Comparison of ENCODE assay signal across 3 cellular contexts in the genomic region with DNA sequence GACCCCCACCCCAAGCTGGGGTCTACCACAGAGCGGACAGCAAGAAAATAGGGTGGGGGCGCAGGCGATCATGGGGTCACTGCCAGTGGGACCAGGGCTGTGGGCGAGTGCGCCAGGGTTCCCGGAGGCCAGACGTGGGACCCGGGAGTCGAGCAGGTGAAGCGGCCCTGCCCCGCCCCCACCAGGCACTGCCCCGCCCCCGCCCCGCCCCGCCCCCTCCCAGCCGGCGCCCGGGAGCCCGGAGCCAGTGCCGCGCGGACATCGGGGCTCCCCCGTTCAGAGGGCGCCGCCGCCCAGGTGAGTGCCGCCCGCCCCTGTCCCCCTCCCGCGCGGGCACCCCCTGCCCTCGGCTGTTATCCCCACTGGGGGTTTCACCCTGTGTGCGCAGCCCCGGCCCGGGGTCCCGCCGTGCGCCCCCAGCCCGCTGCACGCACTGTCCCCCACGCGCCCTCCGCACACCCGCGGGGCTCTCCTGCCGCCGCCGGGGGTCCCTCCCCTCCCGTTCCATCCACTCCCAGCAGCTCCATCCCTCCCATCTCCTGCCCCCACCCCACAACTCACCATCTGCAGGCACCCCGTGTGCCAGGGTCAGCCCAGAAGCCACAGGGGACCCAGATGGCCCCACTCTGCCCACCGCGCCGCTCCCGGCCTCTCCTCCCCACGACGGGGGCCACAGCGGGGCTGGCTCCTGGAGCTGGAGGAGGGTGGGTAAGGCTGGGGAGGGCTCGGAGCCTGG.
TF ChIP-seq lines count a peak whose summit lies in the region.

Gene SSTR5, plus strand, starts transcription at position 222 of the 736 bp plus-strand sequence. CDS start 6,122 bp downstream, outside the sequence.

TF ChIP-seq in GM23338, 12 proteins besides CTCF, POLR2A, EP300 and RAD21 (continues in another document):
- TF ChIP-seq ZNF114 (CRISPR knock-in tag; IDR thresholded peaks at IDR 0.05) (no peak), ZNF331 (CRISPR knock-in tag; IDR thresholded peaks at IDR 0.05; ENCODE audit: low read depth) (no peak), STAT1 (IDR thresholded peaks at IDR 0.05; ENCODE audit: unreplicated experiment) (no peak), JUNB (IDR thresholded peaks at IDR 0.05; ENCODE audit: unreplicated experiment) (no peak), POLR2AphosphoS5 (IDR thresholded peaks at IDR 0.05; ENCODE audit: low read depth) (no peak), ETS1 (IDR thresholded peaks at IDR 0.05) (no peak), CREB1 (CRISPR knock-in tag; IDR thresholded peaks at IDR 0.05; ENCODE audit: low read depth) (no peak), REST (IDR thresholded peaks at IDR 0.05; ENCODE audit: unreplicated experiment) (no peak)

TF ChIP-seq in HEK293, 187 proteins besides CTCF, POLR2A, EP300 and RAD21:
- TF ChIP-seq KLF9 (tag by site-specific recombination; IDR thresholded peaks at IDR 0.05; ENCODE audit: low read depth), result no peak
- TF ChIP-seq ZIC2 (tag by site-specific recombination; IDR thresholded peaks at IDR 0.05), result peak; percentile 66
- TF ChIP-seq ZNF19 (tag by site-specific recombination; IDR thresholded peaks at IDR 0.05; ENCODE audit: low read depth), result no peak
- no peak for TF ChIP-seq ZNF785 (tag by site-specific recombination; IDR thresholded peaks at IDR 0.05)

TF ChIP-seq in H1, 55 proteins besides CTCF, POLR2A, EP300 and RAD21:
- TF ChIP-seq SAP30 (IDR thresholded peaks at IDR 0.05; ENCODE audit: insufficient read depth, insufficient replicate concordance, low read length) (no peak), MAFK (IDR thresholded peaks at IDR 0.05; ENCODE audit: low read depth, low read length) (no peak), YY1 (IDR thresholded peaks at IDR 0.05; ENCODE audit: low read depth, low read length) (no peak), CEBPB (IDR thresholded peaks at IDR 0.05; ENCODE audit: low read depth, low read length) (no peak), RBBP5 (IDR thresholded peaks at IDR 0.05; ENCODE audit: borderline replicate concordance, low read depth, low read length) (no peak), SIX5 (IDR thresholded peaks at IDR 0.05; ENCODE audit: low read depth, low read length) (no peak), TCF12 (IDR thresholded peaks at IDR 0.05; ENCODE audit: low read depth, low read length) (no peak), RNF2 (IDR thresholded peaks at IDR 0.05; ENCODE audit: borderline replicate concordance, low read depth, low read length, missing control alignments, poor library complexity, severe bottlenecking) (no peak), GABPA (IDR thresholded peaks at IDR 0.05; ENCODE audit: borderline replicate concordance, insufficient read depth, low read length) (no peak), JUN (IDR thresholded peaks at IDR 0.05; ENCODE audit: low read depth, low read length) (no peak), NANOG (IDR thresholded peaks at IDR 0.05; ENCODE audit: insufficient read depth, low read depth, low read length, poor library complexity, severe bottlenecking) (no peak), FOSL1 (IDR thresholded peaks at IDR 0.05; ENCODE audit: insufficient read depth, low read depth, low read length) (no peak), GTF2F1 (IDR thresholded peaks at IDR 0.05; ENCODE audit: borderline replicate concordance, low read depth, low read length) (no peak), ZNF274 (IDR thresholded peaks at IDR 0.05; ENCODE audit: borderline replicate concordance, extremely low read depth, low read length) (no peak), CREB1 (IDR thresholded peaks at IDR 0.05) (no peak), USF2 (IDR thresholded peaks at IDR 0.05; ENCODE audit: low read length) (no peak), TAF7 (optimal IDR thresholded peaks at IDR 0.05; ENCODE audit: borderline replicate concordance, low read depth, low read length) (no peak)
- TF ChIP-seq, protein P1, sequence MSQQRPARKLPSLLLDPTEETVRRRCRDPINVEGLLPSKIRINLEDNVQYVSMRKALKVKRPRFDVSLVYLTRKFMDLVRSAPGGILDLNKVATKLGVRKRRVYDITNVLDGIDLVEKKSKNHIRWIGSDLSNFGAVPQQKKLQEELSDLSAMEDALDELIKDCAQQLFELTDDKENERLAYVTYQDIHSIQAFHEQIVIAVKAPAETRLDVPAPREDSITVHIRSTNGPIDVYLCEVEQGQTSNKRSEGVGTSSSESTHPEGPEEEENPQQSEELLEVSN (IDR thresholded peaks at IDR 0.05), result no peak
- TF ChIP-seq, protein P2, sequence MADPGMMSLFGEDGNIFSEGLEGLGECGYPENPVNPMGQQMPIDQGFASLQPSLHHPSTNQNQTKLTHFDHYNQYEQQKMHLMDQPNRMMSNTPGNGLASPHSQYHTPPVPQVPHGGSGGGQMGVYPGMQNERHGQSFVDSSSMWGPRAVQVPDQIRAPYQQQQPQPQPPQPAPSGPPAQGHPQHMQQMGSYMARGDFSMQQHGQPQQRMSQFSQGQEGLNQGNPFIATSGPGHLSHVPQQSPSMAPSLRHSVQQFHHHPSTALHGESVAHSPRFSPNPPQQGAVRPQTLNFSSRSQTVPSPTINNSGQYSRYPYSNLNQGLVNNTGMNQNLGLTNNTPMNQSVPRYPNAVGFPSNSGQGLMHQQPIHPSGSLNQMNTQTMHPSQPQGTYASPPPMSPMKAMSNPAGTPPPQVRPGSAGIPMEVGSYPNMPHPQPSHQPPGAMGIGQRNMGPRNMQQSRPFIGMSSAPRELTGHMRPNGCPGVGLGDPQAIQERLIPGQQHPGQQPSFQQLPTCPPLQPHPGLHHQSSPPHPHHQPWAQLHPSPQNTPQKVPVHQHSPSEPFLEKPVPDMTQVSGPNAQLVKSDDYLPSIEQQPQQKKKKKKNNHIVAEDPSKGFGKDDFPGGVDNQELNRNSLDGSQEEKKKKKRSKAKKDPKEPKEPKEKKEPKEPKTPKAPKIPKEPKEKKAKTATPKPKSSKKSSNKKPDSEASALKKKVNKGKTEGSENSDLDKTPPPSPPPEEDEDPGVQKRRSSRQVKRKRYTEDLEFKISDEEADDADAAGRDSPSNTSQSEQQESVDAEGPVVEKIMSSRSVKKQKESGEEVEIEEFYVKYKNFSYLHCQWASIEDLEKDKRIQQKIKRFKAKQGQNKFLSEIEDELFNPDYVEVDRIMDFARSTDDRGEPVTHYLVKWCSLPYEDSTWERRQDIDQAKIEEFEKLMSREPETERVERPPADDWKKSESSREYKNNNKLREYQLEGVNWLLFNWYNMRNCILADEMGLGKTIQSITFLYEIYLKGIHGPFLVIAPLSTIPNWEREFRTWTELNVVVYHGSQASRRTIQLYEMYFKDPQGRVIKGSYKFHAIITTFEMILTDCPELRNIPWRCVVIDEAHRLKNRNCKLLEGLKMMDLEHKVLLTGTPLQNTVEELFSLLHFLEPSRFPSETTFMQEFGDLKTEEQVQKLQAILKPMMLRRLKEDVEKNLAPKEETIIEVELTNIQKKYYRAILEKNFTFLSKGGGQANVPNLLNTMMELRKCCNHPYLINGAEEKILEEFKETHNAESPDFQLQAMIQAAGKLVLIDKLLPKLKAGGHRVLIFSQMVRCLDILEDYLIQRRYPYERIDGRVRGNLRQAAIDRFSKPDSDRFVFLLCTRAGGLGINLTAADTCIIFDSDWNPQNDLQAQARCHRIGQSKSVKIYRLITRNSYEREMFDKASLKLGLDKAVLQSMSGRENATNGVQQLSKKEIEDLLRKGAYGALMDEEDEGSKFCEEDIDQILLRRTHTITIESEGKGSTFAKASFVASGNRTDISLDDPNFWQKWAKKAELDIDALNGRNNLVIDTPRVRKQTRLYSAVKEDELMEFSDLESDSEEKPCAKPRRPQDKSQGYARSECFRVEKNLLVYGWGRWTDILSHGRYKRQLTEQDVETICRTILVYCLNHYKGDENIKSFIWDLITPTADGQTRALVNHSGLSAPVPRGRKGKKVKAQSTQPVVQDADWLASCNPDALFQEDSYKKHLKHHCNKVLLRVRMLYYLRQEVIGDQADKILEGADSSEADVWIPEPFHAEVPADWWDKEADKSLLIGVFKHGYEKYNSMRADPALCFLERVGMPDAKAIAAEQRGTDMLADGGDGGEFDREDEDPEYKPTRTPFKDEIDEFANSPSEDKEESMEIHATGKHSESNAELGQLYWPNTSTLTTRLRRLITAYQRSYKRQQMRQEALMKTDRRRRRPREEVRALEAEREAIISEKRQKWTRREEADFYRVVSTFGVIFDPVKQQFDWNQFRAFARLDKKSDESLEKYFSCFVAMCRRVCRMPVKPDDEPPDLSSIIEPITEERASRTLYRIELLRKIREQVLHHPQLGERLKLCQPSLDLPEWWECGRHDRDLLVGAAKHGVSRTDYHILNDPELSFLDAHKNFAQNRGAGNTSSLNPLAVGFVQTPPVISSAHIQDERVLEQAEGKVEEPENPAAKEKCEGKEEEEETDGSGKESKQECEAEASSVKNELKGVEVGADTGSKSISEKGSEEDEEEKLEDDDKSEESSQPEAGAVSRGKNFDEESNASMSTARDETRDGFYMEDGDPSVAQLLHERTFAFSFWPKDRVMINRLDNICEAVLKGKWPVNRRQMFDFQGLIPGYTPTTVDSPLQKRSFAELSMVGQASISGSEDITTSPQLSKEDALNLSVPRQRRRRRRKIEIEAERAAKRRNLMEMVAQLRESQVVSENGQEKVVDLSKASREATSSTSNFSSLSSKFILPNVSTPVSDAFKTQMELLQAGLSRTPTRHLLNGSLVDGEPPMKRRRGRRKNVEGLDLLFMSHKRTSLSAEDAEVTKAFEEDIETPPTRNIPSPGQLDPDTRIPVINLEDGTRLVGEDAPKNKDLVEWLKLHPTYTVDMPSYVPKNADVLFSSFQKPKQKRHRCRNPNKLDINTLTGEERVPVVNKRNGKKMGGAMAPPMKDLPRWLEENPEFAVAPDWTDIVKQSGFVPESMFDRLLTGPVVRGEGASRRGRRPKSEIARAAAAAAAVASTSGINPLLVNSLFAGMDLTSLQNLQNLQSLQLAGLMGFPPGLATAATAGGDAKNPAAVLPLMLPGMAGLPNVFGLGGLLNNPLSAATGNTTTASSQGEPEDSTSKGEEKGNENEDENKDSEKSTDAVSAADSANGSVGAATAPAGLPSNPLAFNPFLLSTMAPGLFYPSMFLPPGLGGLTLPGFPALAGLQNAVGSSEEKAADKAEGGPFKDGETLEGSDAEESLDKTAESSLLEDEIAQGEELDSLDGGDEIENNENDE (IDR thresholded peaks at IDR 0.05; ENCODE audit: insufficient replicate concordance, low read length), result no peak
- TF ChIP-seq, protein P3, sequence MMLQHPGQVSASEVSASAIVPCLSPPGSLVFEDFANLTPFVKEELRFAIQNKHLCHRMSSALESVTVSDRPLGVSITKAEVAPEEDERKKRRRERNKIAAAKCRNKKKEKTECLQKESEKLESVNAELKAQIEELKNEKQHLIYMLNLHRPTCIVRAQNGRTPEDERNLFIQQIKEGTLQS (IDR thresholded peaks at IDR 0.05; ENCODE audit: insufficient read depth, low read depth, low read length), result no peak
TF ChIP-seq in H1: peak in this region for 0.
